29 cellular contexts compared by ENCODE assay signal in the genomic region with DNA sequence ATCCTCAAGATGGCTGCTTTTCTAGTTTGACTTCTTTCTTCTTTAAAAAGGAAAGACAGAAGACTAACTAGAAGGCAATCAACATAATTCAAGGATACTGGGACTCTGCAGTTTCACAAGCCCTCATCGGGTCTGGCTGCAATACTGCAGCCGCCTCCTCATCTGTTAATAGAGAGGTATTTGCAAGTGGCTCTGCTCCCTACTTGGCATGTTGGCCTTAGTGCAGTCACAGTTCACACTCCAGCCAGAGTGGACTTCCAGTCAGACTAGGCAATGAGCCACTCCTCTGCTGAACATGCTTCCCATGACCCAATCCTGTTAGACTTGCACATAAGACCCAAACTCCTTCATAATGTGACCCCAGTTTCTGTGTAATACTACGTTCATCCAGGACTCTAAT.
"Had no signal": no experiment of that assay in that cellular context is flagged by ENCODE, and none has a peak within 500 bp of the region (broad histone marks: within the 10 kb centered on the region; RNA-seq: fewer than 3 reads in every experiment).

No MANE protein-coding gene starts in this region.

- DNase-seq: activated CD4-positive, alpha-beta T cell treated with anti-CD3 and anti-CD28 coated beads for 48 hours; activated CD4-positive, alpha-beta T cell treated with anti-CD3 and anti-CD28 coated beads, Interleukin-2, amount 50 U/mL, for 48 hours; activated CD8-positive, alpha-beta memory T cell treated with anti-CD3 and anti-CD28 coated beads for 24 hours; activated effector memory CD4-positive, alpha-beta T cell treated with Interleukin-2 at 50 U/mL for 16 hours; activated naive CD4-positive, alpha-beta T cell treated with Interleukin-2 at 50 U/mL for 16 hours; central memory CD4-positive, alpha-beta T cell; endodermal cell; head of caudate nucleus; hypothalamus; immature natural killer cell; kidney; lower lobe of right lung; mesenchymal stem cell; naive thymus-derived CD8-positive, alpha-beta T cell; occipital lobe; right lobe of liver; stimulated activated CD4-positive, alpha-beta T cell treated with anti-CD3 and anti-CD28 coated beads, Interleukin-12 subunit alpha, Interleukin-12 subunit beta, amount 100 ng/mL, for 4 hours; stimulated activated CD4-positive, alpha-beta T cell treated with anti-CD3 and anti-CD28 coated beads, Interleukin-4, amount 100 ng/mL, for 1 hour; stimulated activated naive CD8-positive, alpha-beta T cell treated with anti-CD3 and anti-CD28 coated beads, Interleukin-15, Interleukin-2, amounts not matched to agents 100 U/mL and 50 U/mL, for 24 hours; SW 1271; T-helper 9 cell; upper lobe of left lung had no signal

- H3K36me3 ChIP-seq: esophagus muscularis mucosa, lower lobe of right lung, right lobe of liver, upper lobe of left lung, vagina had no signal

- H3K27me3 ChIP-seq: esophagus muscularis mucosa, right lobe of liver, upper lobe of left lung, vagina had no signal

- H3K4me1 ChIP-seq: right lobe of liver, upper lobe of left lung, vagina had no signal

- ATAC-seq: activated CD4-positive, CD25-positive, alpha-beta regulatory T cell treated with anti-CD3 and anti-CD28 coated beads, Interleukin-2, amount 50 U/mL, for 24 hours; lower lobe of right lung; naive thymus-derived CD8-positive, alpha-beta T cell; right lobe of liver; stimulated activated naive CD8-positive, alpha-beta T cell treated with anti-CD3 and anti-CD28 coated beads, Interleukin-15, Interleukin-2, amounts not matched to agents 100 U/mL and 50 U/mL, for 24 hours had no signal

- H3K4me3 ChIP-seq: esophagus muscularis mucosa, lower lobe of right lung, right lobe of liver, skin epidermis, upper lobe of left lung, vagina had no signal

- FAIRE-seq: astrocyte, kidney, TTC549 had no signal

- H3K27ac ChIP-seq: esophagus muscularis mucosa, lower lobe of right lung, right lobe of liver, skin epidermis, upper lobe of left lung, vagina, VCaP had no signal

- H3K9me3 ChIP-seq: esophagus muscularis mucosa, lower lobe of right lung, right lobe of liver, upper lobe of left lung, vagina had no signal
